Comparison of ENCODE assay signal across 18 cellular contexts in genomic region chr11:71202966-71203365, GRCh38. TPM values are rescaled to one million over a fixed set of nuclear protein-coding genes. Genes with fewer than 3 reads are reported as not detected.
DNase-seq lines count a peak whose midpoint lies in the region; ATAC-seq, FAIRE-seq and TF ChIP-seq lines count a peak whose summit lies in the region.
"Had no signal": no experiment of that assay in that cellular context is flagged by ENCODE, and none has a peak within 500 bp of the region (broad histone marks: within the 10 kb centered on the region; RNA-seq: fewer than 3 reads in every experiment).

No MANE protein-coding gene starts in this region.

- H2BK12ac ChIP-seq in H1 (ENCODE audit: low read depth, low read length) (0 out of 2 replicates have a peak overlapping the region, but pooled peaks have one; percentile 5), neuronal stem cell (ENCODE audit: low read length) (peak overlapping the region; percentile 48)

- no peak overlapping the region for H2BK5ac ChIP-seq in H1 (ENCODE audit: low read depth, low read length)
- no peak overlapping the region for H2BK5ac ChIP-seq in neuronal stem cell (ENCODE audit: low read length)

- H3K36me3 Mint-ChIP-seq in type B pancreatic cell: peaks cover 3% of the 10 kb centered on the region
- H3K36me3 Mint-ChIP-seq: CD8-positive, alpha-beta T cell had no signal

- no peak overlapping the region for H2BK120ac ChIP-seq in H1 (replicated peaks; ENCODE audit: low read depth, low read length)
- H2BK120ac ChIP-seq in neuronal stem cell (ENCODE audit: low read depth, low read length): no peak overlapping the region

- H3K27ac ChIP-seq in H1 (ENCODE audit: low read depth, low read length) (no peak overlapping the region), neuronal stem cell (replicated peaks; ENCODE audit: low read length) (no peak overlapping the region), spleen (no peak overlapping the region), prostate gland (no peak overlapping the region)
- H3K27ac ChIP-seq: 22Rv1, A549, C4-2B had no signal

- H4K8ac ChIP-seq in H1 (ENCODE audit: extremely low read depth, insufficient read depth, low read length) (no peak overlapping the region), neuronal stem cell (ENCODE audit: low read depth, low read length) (no peak overlapping the region)

- intact Hi-C loops in Right ventricle myocardium inferior (cut with DNase I) (no loop called here), left ventricle myocardium superior (cut with micrococcal nuclease) (no loop called here), spleen (cut with DNase I; ENCODE audit: low total_unique reads) (no loop called here), prostate gland (cut with DNase I) (no loop called here)

- TF ChIP-seq POLR2A in H1 (IDR thresholded peaks at IDR 0.05; ENCODE audit: control extremely low read depth in 1 of 2, low read depth in 2 of 2, low read length in 2 of 2) (no peak), spleen (IDR thresholded peaks at IDR 0.05) (no peak), prostate gland (IDR thresholded peaks at IDR 0.05) (no peak)

- TF ChIP-seq CTCF in H1 (IDR thresholded peaks at IDR 0.05; ENCODE audit: control extremely low read depth in 1 of 3, insufficient read depth in 1 of 3, low read depth in 1 of 3, low read length in 3 of 3) (no peak), spleen (IDR thresholded peaks at IDR 0.05 in 8 of 11, conservative IDR thresholded peaks at IDR 0.05 in 3 of 11) (no peak), type B pancreatic cell (conservative IDR thresholded peaks at IDR 0.05) (no peak), prostate gland (IDR thresholded peaks at IDR 0.05) (no peak)

- H3K79me1 ChIP-seq in H1 (ENCODE audit: low read depth, low read length) (peaks cover 18% of the 10 kb centered on the region), neuronal stem cell (ENCODE audit: low read depth, low read length) (no peaks in the 10 kb centered on the region)

- peaks cover 15 to 27% of the 10 kb centered on the region in 2 experiments for H4K20me1 ChIP-seq in H1 (replicated peaks in 1 of 2; ENCODE audit: control insufficient read depth in 1 of 2, insufficient read depth in 2 of 2, low read length in 2 of 2)

- no peak overlapping the region for H3K4me3 Mint-ChIP-seq in type B pancreatic cell
- H3K4me3 Mint-ChIP-seq: CD8-positive, alpha-beta T cell had no signal

- no peak overlapping the region for H4K5ac ChIP-seq in H1 (ENCODE audit: insufficient read length, low read depth, low read length)

- no peak overlapping the region for H3K4me3 ChIP-seq in H1 (ENCODE audit: extremely low read depth in 1 of 4, insufficient read depth in 2 of 4, low read depth in 3 of 4, low read length in 4 of 4)
- H3K4me3 ChIP-seq in neuronal stem cell (ENCODE audit: low read length in 2 of 2): no peak overlapping the region
- no peak overlapping the region for H3K4me3 ChIP-seq in spleen
- no peak overlapping the region for H3K4me3 ChIP-seq in prostate gland
- H3K4me3 ChIP-seq: A549, GM12878 had no signal

- H3K4me1 ChIP-seq in H1 (replicated peaks in 1 of 4; ENCODE audit: control insufficient read depth in 3 of 4, insufficient read depth in 4 of 4, low read length in 3 of 4): peaks cover 0 to 13% (median 5%) of the 10 kb centered on the region in 4 experiments; a peak in 5 of 7 replicates
- peaks cover 0 to 6% of the 10 kb centered on the region in 2 donors for H3K4me1 ChIP-seq in neuronal stem cell (ENCODE audit: control insufficient read depth in 2 of 2, insufficient read depth in 1 of 2, low read depth in 1 of 2, low read length in 2 of 2)
- H3K4me1 ChIP-seq in spleen: no peaks in the 10 kb centered on the region
- H3K4me1 ChIP-seq in prostate gland (replicated peaks): no peaks in the 10 kb centered on the region

- H3K4me1 Mint-ChIP-seq in type B pancreatic cell (ENCODE audit: unreplicated experiment): peaks cover 30% of the 10 kb centered on the region

- H3K18ac ChIP-seq in H1 (ENCODE audit: extremely low read depth, low read length) (no peak overlapping the region), neuronal stem cell (ENCODE audit: low read length) (no peak overlapping the region)

- no peak overlapping the region for H3K4ac ChIP-seq in H1 (replicated peaks; ENCODE audit: insufficient read length, low read depth, low read length)
- H3K4ac ChIP-seq in neuronal stem cell (ENCODE audit: low read length): no peak overlapping the region

- no peak for ATAC-seq in Right ventricle myocardium inferior
- no peak for ATAC-seq in left ventricle myocardium superior
- ATAC-seq: A549; CD8-positive, alpha-beta T cell; GM12878 had no signal

- H3K9ac ChIP-seq in H1 (replicated peaks in 1 of 4; ENCODE audit: extremely low read depth in 1 of 4, low read depth in 3 of 4, low read length in 3 of 4) (no peak overlapping the region), neuronal stem cell (ENCODE audit: low read depth, low read length, poor library complexity) (no peak overlapping the region)

- H3K79me2 ChIP-seq in H1 (ENCODE audit: control insufficient read depth in 1 of 2, insufficient read depth in 2 of 2, low read length in 2 of 2): peaks cover 0 to 71% of the 10 kb centered on the region in 2 experiments; a peak in 2 of 4 replicates

- H3K9me3 ChIP-seq in H1 (ENCODE audit: insufficient read depth in 2 of 2, low read depth in 1 of 2, low read length in 1 of 2) (no peaks in the 10 kb centered on the region), neuronal stem cell (replicated peaks in 1 of 2; ENCODE audit: control insufficient read depth in 2 of 2, insufficient read depth in 1 of 2, low read depth in 1 of 2, low read length in 2 of 2) (no peaks in the 10 kb centered on the region), spleen (peaks cover 0 to under 1% (median 0%) of the 10 kb centered on the region in 8 donors), prostate gland (no peaks in the 10 kb centered on the region)
- H3K9me3 ChIP-seq: A549 had no signal

- H3K27ac Mint-ChIP-seq in type B pancreatic cell: no peak overlapping the region
- H3K27ac Mint-ChIP-seq: CD8-positive, alpha-beta T cell had no signal

- H3K14ac ChIP-seq in H1 (ENCODE audit: insufficient read length) (no peak overlapping the region), neuronal stem cell (ENCODE audit: low read length) (no peak overlapping the region)

- H3K23ac ChIP-seq in H1 (ENCODE audit: insufficient read length): no peak overlapping the region
- peak overlapping the region; percentile 56 for H3K23ac ChIP-seq in neuronal stem cell (ENCODE audit: low read depth, low read length, poor library complexity)

- H3K56ac ChIP-seq in H1 (replicated peaks; ENCODE audit: insufficient read length, low read depth, low read length): no peak overlapping the region

- DNase-seq in Right ventricle myocardium inferior (ENCODE audit: missing footprints) (peak; percentile 7), left ventricle myocardium superior (no peak), H1 (ENCODE audit: low read depth in 1 of 2, low spot score in 2 of 2) (no peak), neuronal stem cell (ENCODE audit: low spot score) (no peak), spleen (peak; percentile 32), NCI-H446 treated with DMSO at 0.1 percent for 48 hours (lab: John Stamatoyannopoulos, UW) (no peak), type B pancreatic cell (ENCODE audit: extremely low spot score, unreplicated experiment) (no peak), prostate gland (ENCODE audit: low spot score) (no peak)
- DNase-seq: AML-193; Calu3; CD8-positive, alpha-beta T cell; DMS79 treated with DMSO at 0.1 percent for 48 hours; HCEC 1CT had no signal

- H2AK5ac ChIP-seq in H1 (ENCODE audit: low read depth, low read length) (no peak overlapping the region), neuronal stem cell (ENCODE audit: low read depth, low read length) (peak overlapping the region; percentile 59)

- peaks cover 0 to 2% (median 0%) of the 10 kb centered on the region in 4 experiments; a peak in 2 of 8 replicates for H3K36me3 ChIP-seq in H1 (ENCODE audit: control insufficient read depth in 2 of 4, insufficient read depth in 4 of 4, low read length in 3 of 4)
- H3K36me3 ChIP-seq in neuronal stem cell (replicated peaks in 1 of 2; ENCODE audit: control insufficient read depth in 2 of 2, insufficient read depth in 2 of 2, low read length in 2 of 2): no peaks in the 10 kb centered on the region
- no peaks in the 10 kb centered on the region for H3K36me3 ChIP-seq in spleen
- no peaks in the 10 kb centered on the region for H3K36me3 ChIP-seq in prostate gland

- H3K27me3 ChIP-seq in H1 (replicated peaks in 1 of 4; ENCODE audit: control insufficient read depth in 3 of 4, extremely low read depth in 1 of 4, insufficient read depth in 3 of 4, low read length in 3 of 4): no peaks in the 10 kb centered on the region
- H3K27me3 ChIP-seq in neuronal stem cell (ENCODE audit: control insufficient read depth in 3 of 3, insufficient read depth in 3 of 3, low read depth in 1 of 3, low read length in 3 of 3): no peaks in the 10 kb centered on the region
- peaks cover 0 to 55% (median 0%) of the 10 kb centered on the region in 7 donors for H3K27me3 ChIP-seq in spleen (replicated peaks in 1 of 7)
- no peaks in the 10 kb centered on the region for H3K27me3 ChIP-seq in prostate gland (replicated peaks; ENCODE audit: insufficient read depth)

- no peak overlapping the region for H2BK20ac ChIP-seq in H1 (ENCODE audit: low read length)

- H3K4me2 ChIP-seq in H1 (ENCODE audit: insufficient read depth in 1 of 2, low read depth in 2 of 2, low read length in 2 of 2) (no peak overlapping the region), neuronal stem cell (ENCODE audit: insufficient read depth, low read length, poor library complexity, severe bottlenecking) (no peak overlapping the region)
- H3K4me2 ChIP-seq: A549 had no signal

- H4K91ac ChIP-seq in H1 (replicated peaks; ENCODE audit: insufficient read length, low read length) (no peak overlapping the region), neuronal stem cell (ENCODE audit: low read depth, low read length, poor library complexity) (no peak overlapping the region)

- TF ChIP-seq RAD21 in H1 (IDR thresholded peaks at IDR 0.05 in 1 of 2, conservative IDR thresholded peaks at IDR 0.05 in 1 of 2; ENCODE audit: low read depth in 2 of 2, low read length in 2 of 2): no peak

- H2AFZ ChIP-seq in H1 (ENCODE audit: low read length) (no peak overlapping the region), neuronal stem cell (ENCODE audit: low read length) (no peak overlapping the region)

- TF ChIP-seq EP300 in H1 (IDR thresholded peaks at IDR 0.05; ENCODE audit: borderline replicate concordance in 1 of 2, low read depth in 2 of 2, low read length in 2 of 2): no peak

- 95% methylated on average over 4 of the region's 4 CpGs; no CpG with 5 or more reads in 1 of the 2 experiments for WGBS in H1 (ENCODE audit: extremely low coverage in 1 of 2, insufficient coverage in 1 of 2, insufficient read length in 1 of 2, insufficient replicate concordance in 2 of 2, low coverage in 1 of 2, low lambda C conversion rate in 2 of 2, missing lambda C conversion rate in 1 of 2), 2 experiments
- no CpG with 5 or more reads among the region's 4 CpGs for WGBS in neuronal stem cell (ENCODE audit: extremely low coverage in 2 of 2, insufficient read length in 2 of 2, insufficient replicate concordance in 1 of 2), 2 donors
- WGBS in spleen, 5 donors: 83 to 96% (median 89%) methylated on average over 4 of the region's 4 CpGs
- 91% methylated on average over 4 of the region's 4 CpGs for WGBS in prostate gland

- FAIRE-seq in H1 (lab: Jason Lieb, UNC): no peak
- FAIRE-seq: A549, GM12878, H54 had no signal

- H3K9me3 Mint-ChIP-seq in type B pancreatic cell: no peaks in the 10 kb centered on the region
- H3K9me3 Mint-ChIP-seq: CD8-positive, alpha-beta T cell had no signal

- no peak overlapping the region for H2BK15ac ChIP-seq in H1 (ENCODE audit: low read length)
- H2BK15ac ChIP-seq in neuronal stem cell (ENCODE audit: low read length): peak overlapping the region; percentile 46

- CTCF ChIA-PET in H1 (lab: Charles Lee; ENCODE audit: partially characterized antibody): interaction anchor here (0.8 to 1.0 kb wide), 3 partner anchors 9 to 42 kb away, joined by 3 to 4 read pairs (median 3); no protein-coding TSS in a partner anchor

- H3K23me2 ChIP-seq in H1 (ENCODE audit: low read depth, low read length): no peaks in the 10 kb centered on the region

- POLR2A ChIA-PET in H1 (lab: Charles Lee; ENCODE audit: partially characterized antibody): no interaction called here

- no peaks in the 10 kb centered on the region for H3K27me3 Mint-ChIP-seq in type B pancreatic cell

RNA-seq across cellular contexts. Expression of gene SHANK2, which starts 49.4 kb away (rescaled TPM):
- 0.03 TPM for total RNA-seq in Right ventricle myocardium inferior
- total RNA-seq in left ventricle myocardium superior: 0.32 TPM
- total RNA-seq in H1 (2021; fragmentation: NEBNext Ultra II Directional; extraction: Animal tissue kit (Norgen Biotek cat#: 25700)): 52.9 and 54.2 TPM in 2 replicates
- 10.1 and 15.5 TPM in 2 replicates for polyA plus RNA-seq in H1 (2011; rRNA removed)
- 7.8 TPM for polyA plus RNA-seq in H1 (2011; cell fraction: cytosol; rRNA removed)
- polyA plus RNA-seq in H1 (2011; cell fraction: nucleus; rRNA removed): 41.3 TPM
- 17.0 to 20.3 TPM (median 18.5 TPM) in 4 replicates for polyA plus RNA-seq in H1 (2012, experiment 1 of 2)
- polyA plus RNA-seq in H1 (2012, experiment 2 of 2): 2.9 TPM
- polyA plus RNA-seq in H1 (2013, experiment 1 of 2): 16.9 TPM
- 15.7 TPM for polyA plus RNA-seq in H1 (2013, experiment 2 of 2)
- polyA minus RNA-seq in H1 (2011; rRNA and poly(A)+ RNA removed): 46.2 and 59.3 TPM in 2 replicates
- polyA minus RNA-seq in H1 (2011; cell fraction: cytosol; rRNA and poly(A)+ RNA removed): 35.2 TPM
- polyA minus RNA-seq in H1 (2011; cell fraction: nucleus; rRNA and poly(A)+ RNA removed): 103 TPM
- 5.0 TPM for polyA plus RNA-seq in neuronal stem cell (2013, experiment 1 of 2)
- polyA plus RNA-seq in neuronal stem cell (2013, experiment 2 of 2): 5.0 TPM
- 10 to 100 TPM in 5 of 7 donors, 1 to 10 TPM in 2; 5.7 to 23.8 (median 12.1) TPM for total RNA-seq in spleen
- polyA plus RNA-seq in spleen: 1 to 10 TPM in 1 of 3 donors, under 1 TPM in 2; 0.30 to 1.4 (median 0.61) TPM
- total RNA-seq in type B pancreatic cell (ENCODE audit: low replicate concordance): 25.9 and 49.4 TPM in 2 replicates
- total RNA-seq in prostate gland: 10 to 100 TPM; 43.5 to 46.4 TPM
- total RNA-seq: CD8-positive, alpha-beta T cell had no signal

Comparison
In these comparisons a context has a peak if more than half of its experiments do, and no peak if none do; other contexts are left out.
1. DNase-seq: peak in Right ventricle myocardium inferior (single experiment) and spleen (single experiment); none in left ventricle myocardium superior (single experiment), H1 (0 of 2), neuronal stem cell (single experiment), NCI-H446 treated with DMSO at 0.1 percent for 48 hours (single experiment), type B pancreatic cell (single experiment) and prostate gland (single experiment).